2 cellular contexts compared by ENCODE assay signal in the genomic region with DNA sequence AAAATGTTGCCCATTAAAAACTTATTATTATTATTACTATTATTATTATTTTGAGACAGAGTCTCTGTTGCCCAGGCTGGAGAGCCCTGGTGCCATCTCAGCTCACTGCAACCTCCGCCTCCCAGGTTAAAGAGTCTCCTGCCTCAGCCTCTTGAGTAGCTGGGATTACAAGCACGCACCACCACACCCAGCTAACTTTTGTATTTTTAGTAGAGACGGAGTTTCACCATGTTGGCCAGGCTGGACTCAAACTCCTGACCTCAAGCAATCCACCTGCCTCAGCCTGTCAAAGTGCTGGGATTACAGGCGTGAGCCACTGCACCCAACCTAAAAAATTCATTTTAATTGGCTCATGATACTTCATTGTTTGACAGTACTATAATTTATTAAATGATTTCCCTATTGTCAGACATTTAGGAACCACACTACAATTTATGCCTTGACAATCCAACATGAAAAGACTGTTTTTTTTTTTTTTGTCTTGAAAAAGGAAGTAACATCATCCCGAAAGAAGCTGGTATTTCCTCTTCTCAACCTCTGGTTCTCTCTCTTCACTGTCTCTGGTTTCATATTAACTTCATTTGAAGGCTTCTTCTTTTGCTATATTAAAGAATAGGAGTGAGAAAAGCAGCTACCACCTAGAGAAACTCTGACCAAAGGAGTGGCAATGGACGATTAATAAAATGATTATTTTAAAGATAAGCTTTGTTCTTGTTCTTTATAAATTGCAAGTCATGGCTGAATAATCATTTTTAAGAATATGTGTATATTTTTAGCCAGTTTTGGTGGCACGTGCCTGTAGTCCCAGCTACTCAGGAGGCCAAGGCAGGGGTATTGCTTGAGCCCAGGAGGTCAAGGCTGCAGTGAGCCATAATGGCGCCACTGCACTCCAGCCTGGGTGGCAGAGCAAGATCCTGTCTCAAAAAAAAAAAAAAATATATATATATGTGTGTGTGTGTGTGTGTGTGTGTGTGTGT.
TF ChIP-seq lines count a peak whose summit lies in the region.

No MANE protein-coding gene starts in this region.

TF ChIP-seq in K562, 482 proteins besides CTCF, POLR2A, EP300 and RAD21:
- peak; percentile 40; the same call in 1 of the 2 replicates for TF ChIP-seq NFE2L1 (tag; IDR thresholded peaks at IDR 0.05; ENCODE audit: borderline replicate concordance, low read depth)

TF ChIP-seq in HepG2, 621 proteins besides CTCF, POLR2A, EP300 and RAD21:
- peak; percentile 66 for TF ChIP-seq NFE2L2 (IDR thresholded peaks at IDR 0.05; ENCODE audit: low read length)
